Comparison of ENCODE assay signal across 16 cellular contexts in the genomic region with DNA sequence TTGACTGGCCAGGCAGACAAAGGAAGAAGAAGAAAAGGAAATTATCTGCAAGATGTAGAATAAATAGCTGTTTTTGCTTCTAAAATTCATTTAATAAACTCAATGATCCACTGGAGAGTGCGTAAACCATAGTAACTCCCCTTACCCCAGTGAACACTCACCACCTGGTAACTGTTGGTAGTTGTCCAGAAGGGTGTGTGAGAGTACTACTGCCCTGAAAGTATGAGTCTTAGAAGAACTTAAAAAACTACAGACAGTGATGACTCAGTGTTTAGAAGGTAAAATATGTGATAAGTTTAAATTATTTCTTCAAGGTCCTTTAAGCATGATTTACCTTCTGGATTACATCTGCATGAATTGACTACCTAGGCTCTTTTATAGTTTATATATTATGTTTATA. TPM values are rescaled to one million over a fixed set of nuclear protein-coding genes. Genes with fewer than 3 reads are reported as not detected.
DNase-seq lines count a peak whose midpoint lies in the region; ATAC-seq, FAIRE-seq and TF ChIP-seq lines count a peak whose summit lies in the region.
"Had no signal": no experiment of that assay in that cellular context is flagged by ENCODE, and none has a peak within 500 bp of the region (broad histone marks: within the 10 kb centered on the region; RNA-seq: fewer than 3 reads in every experiment).

No MANE protein-coding gene starts in this region.

- H3K36me3 ChIP-seq in bronchial epithelial cell (ENCODE audit: control insufficient read depth, insufficient read depth, low read length) = no peaks in the 10 kb centered on the region
- H3K36me3 ChIP-seq: HAP-1, Peyer's patch had no signal

- peak; percentile 13 for TF ChIP-seq CTCF in bronchial epithelial cell (IDR thresholded peaks at IDR 0.05; ENCODE audit: insufficient read depth, low read length, severe bottlenecking)

- no peak overlapping the region for H3K4me3 ChIP-seq in bronchial epithelial cell (ENCODE audit: low read depth, low read length)
- H3K4me3 ChIP-seq in skeletal muscle cell (ENCODE audit: low read depth, low read length) = no peak overlapping the region
- H3K4me3 ChIP-seq: HAP-1, Peyer's patch had no signal

- no peaks in the 10 kb centered on the region for H3K27me3 ChIP-seq in bronchial epithelial cell (ENCODE audit: control insufficient read depth, insufficient read depth, low read length)
- H3K27me3 ChIP-seq: Peyer's patch had no signal

- ATAC-seq in GM18868 (IDR thresholded peaks at IDR 0.05; ENCODE audit: unreplicated experiment) (peak; percentile 51), HG03342 (IDR thresholded peaks at IDR 0.05; ENCODE audit: unreplicated experiment) (no peak), GM21360 (IDR thresholded peaks at IDR 0.05; ENCODE audit: unreplicated experiment) (no peak)
- ATAC-seq: activated CD8-positive, alpha-beta T cell treated with anti-CD3 and anti-CD28 coated beads for 36 hours had no signal

- no peak for FAIRE-seq in bronchial epithelial cell (lab: Jason Lieb, UNC)
- FAIRE-seq: GM19239, TTC549 had no signal

- peak; percentile 70 for DNase-seq in NCI-H226
- DNase-seq in bronchial epithelial cell (ENCODE audit: low read depth) = peak; percentile 84
- DNase-seq in skeletal muscle cell (ENCODE audit: low read depth) = peak; percentile 65
- no peak for DNase-seq in activated T-cell treated with anti-CD3 and anti-CD28 coated beads, Interleukin-2, amount 50 U/mL, for 1 hour
- DNase-seq: activated CD8-positive, alpha-beta T cell treated with anti-CD3 and anti-CD28 coated beads for 36 hours; Caco-2; KBM-7; left cardiac atrium; naive thymus-derived CD4-positive, alpha-beta T cell; Peyer's patch had no signal

RNA-seq across cellular contexts. Expression of gene SEMA3A, which starts 53.0 kb away (rescaled TPM):
- 57.7 and 60.3 TPM in 2 replicates for total RNA-seq in bronchial epithelial cell
